Comparison of ENCODE assay signal across 12 cellular contexts in the genomic region with DNA sequence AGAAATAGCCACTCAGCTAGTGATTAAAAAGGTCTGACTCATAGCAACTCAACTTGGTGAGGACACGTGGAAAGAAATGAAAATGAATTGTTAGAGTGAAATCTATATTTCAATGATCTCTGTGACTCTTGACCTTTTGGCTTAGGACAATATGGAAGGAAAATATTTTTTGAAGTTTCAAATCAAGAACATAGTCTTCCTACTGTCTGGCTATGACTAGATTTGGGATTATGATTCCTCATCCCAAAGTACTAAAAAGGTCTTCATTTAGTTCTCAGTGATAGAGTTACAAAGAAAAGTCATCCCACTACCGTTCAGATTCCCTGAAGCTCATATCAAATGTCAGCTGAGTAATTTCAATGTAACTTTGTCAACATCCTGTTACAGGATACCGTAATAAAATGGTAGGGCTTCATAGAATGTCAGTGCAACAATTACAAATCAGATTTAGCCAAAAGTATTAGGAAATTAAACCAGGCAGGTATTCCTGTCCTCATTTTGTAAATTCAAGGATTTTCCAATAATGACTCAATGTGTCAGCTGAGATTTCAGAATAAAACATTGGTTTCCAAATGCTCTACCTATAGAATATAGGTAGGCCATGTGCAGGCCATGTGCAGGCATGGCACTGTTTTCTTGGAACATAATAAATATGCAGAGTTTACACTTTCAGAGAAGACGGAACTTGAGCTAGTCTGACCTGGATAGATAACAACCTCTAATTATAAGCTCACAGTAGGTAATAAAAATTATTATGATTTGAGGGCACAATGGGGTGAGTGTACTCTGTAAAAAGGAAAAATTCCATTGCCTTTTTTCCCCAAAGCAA. TPM values are rescaled to one million over a fixed set of nuclear protein-coding genes. Genes with fewer than 3 reads are reported as not detected.
DNase-seq lines count a peak whose midpoint lies in the region; ATAC-seq and TF ChIP-seq lines count a peak whose summit lies in the region.
"Had no signal": no experiment of that assay in that cellular context is flagged by ENCODE, and none has a peak within 500 bp of the region (broad histone marks: within the 10 kb centered on the region; RNA-seq: fewer than 3 reads in every experiment).

No MANE protein-coding gene starts in this region.

- H3K4me3 ChIP-seq in mucosa of descending colon = no peak overlapping the region
- H3K4me3 ChIP-seq: esophagus muscularis mucosa, SK-N-MC had no signal

- H3K36me3 Mint-ChIP-seq in MCF 10A (ENCODE audit: insufficient read depth, unreplicated experiment) = no peaks in the 10 kb centered on the region

- intact Hi-C loops in MCF 10A (cut with micrococcal nuclease) (loop anchor here (2.0 kb wide), 1 partner anchor 36 kb away; the partner anchor contains the start of gene ANKRD29), mucosa of descending colon (cut with DNase I, micrococcal nuclease) (loop anchor here in 1 of 2 donors (10.0 kb wide), 1 partner anchor 188 kb away; no protein-coding TSS in a partner anchor)

- TF ChIP-seq RAD21 in Ishikawa (IDR thresholded peaks at IDR 0.05; ENCODE audit: low read depth) = no peak

- no peak overlapping the region for H3K4me3 Mint-ChIP-seq in MCF 10A (ENCODE audit: unreplicated experiment)

- CTCF ChIA-PET in MCF 10A (lab: Yijun Ruan, JAX) = interaction anchor here (0.6 to 12.6 kb wide), 11 partner anchors 10 to 292 kb away, joined by 3 to 211 read pairs (median 4); no protein-coding TSS in a partner anchor

- no peak for TF ChIP-seq EP300 in Ishikawa (IDR thresholded peaks at IDR 0.05; ENCODE audit: borderline replicate concordance)

- H3K27ac Mint-ChIP-seq in MCF 10A (ENCODE audit: low read depth, unreplicated experiment) = peak overlapping the region; percentile 74

- peak; percentile 51 for DNase-seq in Daoy (ENCODE audit: low read depth)
- peak; percentile 43 for DNase-seq in MCF 10A (ENCODE audit: unreplicated experiment)
- DNase-seq in mucosa of descending colon = no peak
- DNase-seq in activated T-cell treated with anti-CD3 and anti-CD28 coated beads, Interleukin-2, amount 50 U/mL, for 1 hour = no peak
- no peak for DNase-seq in NCI-H2107 treated with DMSO at 0.1 percent for 48 hours (lab: John Stamatoyannopoulos, UW; ENCODE audit: unreplicated experiment)
- DNase-seq: kidney had no signal

- POLR2A ChIA-PET in MCF 10A (lab: Yijun Ruan, JAX) = interaction anchor here (0.7 to 3.2 kb wide), 16 partner anchors 10 to 212 kb away, joined by 3 to 18 read pairs (median 3); no protein-coding TSS in a partner anchor

- peaks cover 24% of the 10 kb centered on the region for H3K4me1 Mint-ChIP-seq in MCF 10A (ENCODE audit: insufficient read depth, unreplicated experiment)

- H3K4me1 ChIP-seq in mucosa of descending colon (ENCODE audit: low read depth) = peaks cover 10% of the 10 kb centered on the region

- no TSS peak for BruUV-seq in MCF 10A (replicated peaks; lab: Mats Ljungman, UMichigan)

- no peaks in the 10 kb centered on the region for H3K36me3 ChIP-seq in mucosa of descending colon (ENCODE audit: low read depth)
- H3K36me3 ChIP-seq: neutrophil had no signal

- H3K27me3 Mint-ChIP-seq in MCF 10A (ENCODE audit: insufficient read depth, unreplicated experiment) = peaks cover 4% of the 10 kb centered on the region

- no peaks in the 10 kb centered on the region for H3K9me3 Mint-ChIP-seq in MCF 10A (ENCODE audit: unreplicated experiment)

- ATAC-seq in mucosa of descending colon (peak; percentile 46), GM21423 (IDR thresholded peaks at IDR 0.05; ENCODE audit: unreplicated experiment) (no peak), GM19397 (IDR thresholded peaks at IDR 0.05; ENCODE audit: unreplicated experiment) (no peak)

- no peaks in the 10 kb centered on the region for H3K9me3 ChIP-seq in mucosa of descending colon
- H3K9me3 ChIP-seq: esophagus muscularis mucosa, neutrophil had no signal

- TF ChIP-seq CTCF in MCF 10A (IDR thresholded peaks at IDR 0.05; ENCODE audit: unreplicated experiment) (no peak), mucosa of descending colon (IDR thresholded peaks at IDR 0.05) (no peak)

TF ChIP-seq in Ishikawa, 13 proteins besides CTCF, POLR2A, EP300 and RAD21:
- no peak for TF ChIP-seq REST (IDR thresholded peaks at IDR 0.05; ENCODE audit: low read depth)
- TF ChIP-seq, protein P1, sequence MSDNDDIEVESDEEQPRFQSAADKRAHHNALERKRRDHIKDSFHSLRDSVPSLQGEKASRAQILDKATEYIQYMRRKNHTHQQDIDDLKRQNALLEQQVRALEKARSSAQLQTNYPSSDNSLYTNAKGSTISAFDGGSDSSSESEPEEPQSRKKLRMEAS (IDR thresholded peaks at IDR 0.05) = peak; percentile 37; the same call in 1 of the 2 replicates
- TF ChIP-seq CREB1 (IDR thresholded peaks at IDR 0.05; ENCODE audit: low read depth) = no peak
- TF ChIP-seq EGR1 (IDR thresholded peaks at IDR 0.05) = no peak
- no peak for TF ChIP-seq TCF12 (IDR thresholded peaks at IDR 0.05; ENCODE audit: low read depth)
- TF ChIP-seq TAF1 (IDR thresholded peaks at IDR 0.05; ENCODE audit: low read depth) = no peak

RNA-seq across cellular contexts. Expression of gene ANKRD29, which starts 36.0 kb away (rescaled TPM):
- 1.6 and 3.9 TPM in 2 replicates for total RNA-seq in Daoy (2014; rRNA removed; shearing (Covaris generic))
- total RNA-seq in MCF 10A (2022) (2.4 and 3.8 TPM in 2 replicates), mucosa of descending colon (1 to 10 TPM; 1.5 to 3.3 (median 1.9) TPM)

RNA-seq across cellular contexts. Expression of gene NPC1, which starts 40.4 kb away (rescaled TPM):
- total RNA-seq in Daoy (2014; rRNA removed; shearing (Covaris generic)) = 9.6 and 15.1 TPM in 2 replicates
- total RNA-seq in MCF 10A (2022) (60.4 and 78.8 TPM in 2 replicates), mucosa of descending colon (10 to 100 TPM; 35.5 to 51.0 (median 41.2) TPM)

Comparison
In these comparisons a context has a peak if more than half of its experiments do, and no peak if none do; other contexts are left out.
1. DNase-seq: peak in Daoy (single experiment) and MCF 10A (single experiment); none in mucosa of descending colon (0 of 3), activated T-cell treated with anti-CD3 and anti-CD28 coated beads, Interleukin-2, amount 50 U/mL, for 1 hour (single experiment) and NCI-H2107 treated with DMSO at 0.1 percent for 48 hours (single experiment).